In genomic region chr9:134468358-134468757, GRCh38 we compare ENCODE assay signal across 26 cellular contexts.
A peak's percentile ranks its signal among the peaks of the same experiment; 100 is the strongest.
DNase-seq lines count a peak whose midpoint lies in the region; ATAC-seq and TF ChIP-seq lines count a peak whose summit lies in the region.
"Had no signal": no experiment of that assay in that cellular context is flagged by ENCODE, and none has a peak within 500 bp of the region (broad histone marks: within the 10 kb centered on the region; RNA-seq: fewer than 3 reads in every experiment).

No MANE protein-coding gene starts in this region.

- no peak for DNase-seq in trophoblast cell
- DNase-seq in transverse colon, result no peak
- no peak for DNase-seq in stimulated activated CD4-positive, alpha-beta T cell treated with anti-CD3 and anti-CD28 coated beads, Interleukin-15, amount 100 ng/mL, for 24 hours
- DNase-seq in 8988T, result no peak
- DNase-seq in hippocampal formation (lab: John Stamatoyannopoulos, UW), result no peak
- DNase-seq: BE2C; Caco-2; CD4-positive, alpha-beta T cell; DMS 273 treated with DMSO at 0.1 percent for 48 hours; DMS79 treated with DMSO at 0.1 percent for 48 hours; H9; KBM-7; MM.1S; NCI-H1048; NCI-H1436; NCI-H187 treated with DMSO at 0.1 percent for 48 hours; NCI-H2107; NCI-H446 treated with DMSO at 0.1 percent for 48 hours; NCI-H526 treated with DMSO at 0.1 percent for 48 hours; SHP77 treated with DMSO at 0.1 percent for 48 hours had no signal

- ATAC-seq in gastroesophageal sphincter, result no peak
- ATAC-seq: HepG2 had no signal

- no peak overlapping the region for H4K8ac ChIP-seq in trophoblast cell (ENCODE audit: low read depth, low read length)

- no peak for TF ChIP-seq EP300 in gastroesophageal sphincter (IDR thresholded peaks at IDR 0.05)
- TF ChIP-seq EP300 in transverse colon (IDR thresholded peaks at IDR 0.05; ENCODE audit: low read depth), result no peak

- no peak overlapping the region for H4K12ac ChIP-seq in trophoblast cell (ENCODE audit: low read depth, low read length)

- H3K4me2 ChIP-seq in BLaER1 (peak overlapping the region; percentile 10), trophoblast cell (ENCODE audit: low read length) (no peak overlapping the region)
- H3K4me2 ChIP-seq: A549 had no signal

- H3K27ac ChIP-seq in BLaER1, result 0 out of 2 replicates have a peak overlapping the region, but pooled peaks have one; percentile 19
- H3K27ac ChIP-seq in gastroesophageal sphincter, result peak overlapping the region in 3 of 4 donors; percentile 67 to 86 (median 79)
- H3K27ac ChIP-seq in trophoblast cell (ENCODE audit: low read depth, low read length), result no peak overlapping the region
- H3K27ac ChIP-seq in transverse colon, result peak overlapping the region in 3 of 4 donors; percentile 59 to 76 (median 64)
- H3K27ac ChIP-seq: A549, HL-60, SK-N-MC had no signal

- H3K36me3 ChIP-seq in BLaER1 (no peaks in the 10 kb centered on the region), gastroesophageal sphincter (no peaks in the 10 kb centered on the region), trophoblast cell (ENCODE audit: control insufficient read depth in 1 of 2, insufficient read depth in 2 of 2, low read length in 2 of 2) (no peaks in the 10 kb centered on the region), transverse colon (no peaks in the 10 kb centered on the region)
- H3K36me3 ChIP-seq: BE2C had no signal

- no peak overlapping the region for H2BK5ac ChIP-seq in trophoblast cell (ENCODE audit: low read depth, low read length, poor library complexity)

- TF ChIP-seq POLR2A in gastroesophageal sphincter (IDR thresholded peaks at IDR 0.05) (no peak), transverse colon (IDR thresholded peaks at IDR 0.05) (no peak)

- H2AK5ac ChIP-seq in trophoblast cell (ENCODE audit: low read length), result no peak overlapping the region

- H3K18ac ChIP-seq in trophoblast cell (ENCODE audit: low read length), result no peak overlapping the region

- peaks cover 59% of the 10 kb centered on the region for H3K4me1 ChIP-seq in BLaER1
- peaks cover 3 to 38% (median 22%) of the 10 kb centered on the region in 3 donors for H3K4me1 ChIP-seq in gastroesophageal sphincter
- H3K4me1 ChIP-seq in trophoblast cell (ENCODE audit: control insufficient read depth in 1 of 2, insufficient read depth in 2 of 2, low read length in 2 of 2), result peaks cover 0 to 13% of the 10 kb centered on the region in 2 experiments
- H3K4me1 ChIP-seq in transverse colon, result peaks cover 0 to 15% (median 7%) of the 10 kb centered on the region in 4 donors
- H3K4me1 ChIP-seq: BE2C, Caco-2 had no signal

- peaks cover 4% of the 10 kb centered on the region; the same call in 1 of the 2 replicates for H3K9me3 ChIP-seq in BLaER1
- H3K9me3 ChIP-seq in gastroesophageal sphincter, result no peaks in the 10 kb centered on the region
- no peaks in the 10 kb centered on the region for H3K9me3 ChIP-seq in trophoblast cell (ENCODE audit: insufficient read depth, low read depth, low read length)
- H3K9me3 ChIP-seq in transverse colon, result no peaks in the 10 kb centered on the region
- H3K9me3 ChIP-seq: A549, BE2C, Caco-2 had no signal

- H3K4ac ChIP-seq in trophoblast cell (ENCODE audit: low read depth, low read length), result no peak overlapping the region

- H3K27me3 ChIP-seq in BLaER1 (no peaks in the 10 kb centered on the region), gastroesophageal sphincter (no peaks in the 10 kb centered on the region), trophoblast cell (ENCODE audit: insufficient read depth, low read length) (no peaks in the 10 kb centered on the region), transverse colon (no peaks in the 10 kb centered on the region)
- H3K27me3 ChIP-seq: BE2C had no signal

- no peak overlapping the region for H3K9ac ChIP-seq in BLaER1
- H3K9ac ChIP-seq in trophoblast cell (ENCODE audit: low read length), result no peak overlapping the region

- peak overlapping the region; percentile 11 for H4K91ac ChIP-seq in trophoblast cell (ENCODE audit: low read depth, low read length)

- H3K14ac ChIP-seq in trophoblast cell (ENCODE audit: low read length), result no peak overlapping the region

- H3K4me3 ChIP-seq in BLaER1 (no peak overlapping the region), gastroesophageal sphincter (no peak overlapping the region), trophoblast cell (ENCODE audit: low read depth, low read length) (no peak overlapping the region), transverse colon (no peak overlapping the region)
- H3K4me3 ChIP-seq: A549, SK-N-MC had no signal

- H3K23ac ChIP-seq in trophoblast cell (ENCODE audit: low read length), result no peak overlapping the region

- in situ Hi-C loops in transverse colon (cut with MboI; ENCODE audit: low pct_ligation_motif_present in 1 of 4, low pct_unique_long_range_greater_than_20kb in 1 of 4, low sequenced_read_pairs in 3 of 4), result no loop called here

- no peaks in the 10 kb centered on the region for H3K79me2 ChIP-seq in trophoblast cell (ENCODE audit: control insufficient read depth, insufficient read depth, low read length, poor library complexity)

- H4K20me1 ChIP-seq in BLaER1, result no peaks in the 10 kb centered on the region

- WGBS in gastroesophageal sphincter (ENCODE audit: low coverage in 1 of 2), 2 donors, result 55% methylated on average over 3 of the region's 9 CpGs; no CpG with 5 or more reads in 1 of the 2 donors
- WGBS in trophoblast cell (ENCODE audit: extremely low coverage, insufficient coverage, insufficient read length), result no CpG with 5 or more reads among the region's 9 CpGs
- WGBS in transverse colon (ENCODE audit: low coverage in 1 of 2), 2 donors, result 75% methylated on average over 9 of the region's 9 CpGs; no CpG with 5 or more reads in 1 of the 2 donors

- TF ChIP-seq CTCF in gastroesophageal sphincter (IDR thresholded peaks at IDR 0.05) (no peak), transverse colon (IDR thresholded peaks at IDR 0.05) (no peak)

- peak overlapping the region; percentile 10 for H2BK12ac ChIP-seq in trophoblast cell (ENCODE audit: low read length)

- H3K79me1 ChIP-seq in trophoblast cell (ENCODE audit: low read length), result peaks cover 3% of the 10 kb centered on the region

- intact Hi-C loops in transverse colon (cut with DNase I; ENCODE audit: low total_unique reads), result loop anchor here (2.0 kb wide), 1 partner anchor 64 kb away; no protein-coding TSS in a partner anchor

- H2BK120ac ChIP-seq in trophoblast cell (ENCODE audit: insufficient read depth, low read length, poor library complexity), result no peak overlapping the region

- no peak overlapping the region for H2AFZ ChIP-seq in trophoblast cell (ENCODE audit: insufficient read depth, low read length, poor library complexity)
